ENCODE assay signal across 16 cellular contexts in genomic region chr16:57483725-57484514, GRCh38. TPM values are rescaled to one million over a fixed set of nuclear protein-coding genes. Genes with fewer than 3 reads are reported as not detected.
DNase-seq lines count a peak whose midpoint lies in the region; ATAC-seq and TF ChIP-seq lines count a peak whose summit lies in the region.
"Had no signal": no experiment of that assay in that cellular context is flagged by ENCODE, and none has a peak within 500 bp of the region (broad histone marks: within the 10 kb centered on the region; RNA-seq: fewer than 3 reads in every experiment).

No MANE protein-coding gene starts in this region.

- no peak overlapping the region for H3K27ac ChIP-seq in HUES6 (ENCODE audit: low read depth, low read length)
- H3K27ac ChIP-seq in gastroesophageal sphincter, result no peak overlapping the region
- H3K27ac ChIP-seq: SK-N-MC, VCaP had no signal

- TF ChIP-seq CTCF in epithelial cell of esophagus (IDR thresholded peaks at IDR 0.05; ENCODE audit: insufficient read depth, low read depth, low read length, missing control alignments) (no peak), gastroesophageal sphincter (IDR thresholded peaks at IDR 0.05) (no peak)

- H3K4me1 ChIP-seq in HUES6 (ENCODE audit: control insufficient read depth, insufficient read depth, low read length) (peaks cover 39% of the 10 kb centered on the region), gastroesophageal sphincter (peaks cover 0 to 53% (median 22%) of the 10 kb centered on the region in 3 donors)

- TF ChIP-seq EP300 in gastroesophageal sphincter (IDR thresholded peaks at IDR 0.05), result no peak

- WGBS in gastroesophageal sphincter (ENCODE audit: low coverage in 1 of 2), 2 donors, result 54% methylated on average over 7 of the region's 19 CpGs; no CpG with 5 or more reads in 1 of the 2 donors

- H3K36me3 ChIP-seq in HUES6 (ENCODE audit: control insufficient read depth, insufficient read depth, low read length), result no peaks in the 10 kb centered on the region; the same call in 1 of the 2 replicates
- H3K36me3 ChIP-seq in gastroesophageal sphincter, result no peaks in the 10 kb centered on the region
- H3K36me3 ChIP-seq: breast epithelium, uterus had no signal

- TF ChIP-seq POLR2A in gastroesophageal sphincter (IDR thresholded peaks at IDR 0.05), result no peak

- H3K9ac ChIP-seq in HUES6 (ENCODE audit: low read length), result peak overlapping the region; percentile 88

- intact Hi-C loops in sciatic nerve (cut with DNase I), result no loop called here

- DNase-seq in epithelial cell of esophagus (ENCODE audit: low read depth) (peak; percentile 33), sciatic nerve (ENCODE audit: low spot score) (peak; percentile 59)
- no peak for DNase-seq in activated CD8-positive, alpha-beta memory T cell treated with anti-CD3 and anti-CD28 coated beads for 24 hours
- DNase-seq in NK-92 treated with Interleukin-12 subunit alpha and Interleukin-12 subunit beta, amount 100 ng/mL, for 24 hours (lab: John Stamatoyannopoulos, UW), result no peak
- DNase-seq: activated naive CD4-positive, alpha-beta T cell treated with Interleukin-2 at 50 U/mL for 16 hours; AML-193; DMS79 treated with DMSO at 0.1 percent for 48 hours; IMR-90; NCI-H1105; stimulated activated CD4-positive, alpha-beta T cell treated with anti-CD3 and anti-CD28 coated beads, Interleukin-2, amount 100 ng/mL, for 24 hours had no signal

- ATAC-seq in sciatic nerve, result no peak
- no peak for ATAC-seq in gastroesophageal sphincter

- H3K4me3 ChIP-seq in HUES6 (ENCODE audit: low read depth, low read length) (peak overlapping the region; percentile 72; the same call in 1 of the 2 replicates), epithelial cell of esophagus (ENCODE audit: low read length) (no peak overlapping the region), gastroesophageal sphincter (no peak overlapping the region)
- H3K4me3 ChIP-seq: SK-N-MC, uterus had no signal

- H3K27me3 ChIP-seq in HUES6 (ENCODE audit: control insufficient read depth, insufficient read depth, low read length) (peaks cover 18% of the 10 kb centered on the region), gastroesophageal sphincter (no peaks in the 10 kb centered on the region)
- H3K27me3 ChIP-seq: breast epithelium, uterus had no signal

- no peaks in the 10 kb centered on the region for H3K9me3 ChIP-seq in HUES6 (ENCODE audit: control insufficient read depth, insufficient read depth, low read depth, low read length)
- H3K9me3 ChIP-seq in gastroesophageal sphincter, result no peaks in the 10 kb centered on the region
- H3K9me3 ChIP-seq: breast epithelium, uterus had no signal

RNA-seq across cellular contexts. Expression of gene DOK4, which starts 2.4 kb away (rescaled TPM):
- total RNA-seq in sciatic nerve (22.6 TPM), gastroesophageal sphincter (10 to 100 TPM; 16.6 to 36.6 (median 26.6) TPM)

RNA-seq across cellular contexts. Expression of gene POLR2C, which starts 21.4 kb away (rescaled TPM):
- total RNA-seq in sciatic nerve (42.6 TPM), gastroesophageal sphincter (100 to 1,000 TPM in 2 of 4 donors, 10 to 100 TPM in 2; 80.0 to 141 (median 100.0) TPM)

RNA-seq across cellular contexts. Expression of gene COQ9, which starts 36.6 kb away (rescaled TPM):
- total RNA-seq in sciatic nerve, result 31.2 TPM
- 100 to 1,000 TPM in 1 of 4 donors, 10 to 100 TPM in 3; 45.0 to 122 (median 84.9) TPM for total RNA-seq in gastroesophageal sphincter

RNA-seq across cellular contexts. Expression of gene CIAPIN1, which starts 36.7 kb away (rescaled TPM):
- total RNA-seq in sciatic nerve (28.1 TPM), gastroesophageal sphincter (10 to 100 TPM; 19.1 to 32.4 (median 25.8) TPM)

RNA-seq across cellular contexts. Expression of gene CCDC102A, which starts 52.5 kb away (rescaled TPM):
- 14.3 TPM for total RNA-seq in sciatic nerve
- 10 to 100 TPM; 24.4 to 56.6 (median 35.7) TPM for total RNA-seq in gastroesophageal sphincter

Comparison
In these comparisons a context has a peak if more than half of its experiments do, and no peak if none do; other contexts are left out.
1. DNase-seq: peak in epithelial cell of esophagus (single experiment) and sciatic nerve (single experiment); none in activated CD8-positive, alpha-beta memory T cell treated with anti-CD3 and anti-CD28 coated beads for 24 hours (single experiment) and NK-92 treated with Interleukin-12 subunit alpha and Interleukin-12 subunit beta, amount 100 ng/mL, for 24 hours (single experiment).